In genomic region chr11:116791002-116791812, GRCh38 we compare ENCODE assay signal across 8 cellular contexts. TPM values are rescaled to one million over a fixed set of nuclear protein-coding genes. Genes with fewer than 3 reads are reported as not detected.
DNase-seq lines count a peak whose midpoint lies in the region; ATAC-seq and TF ChIP-seq lines count a peak whose summit lies in the region.

No MANE protein-coding gene starts in this region.

- WGBS in adrenal gland, 4 donors, result 26 to 35% (median 27%) methylated on average over 12 to 31 of the region's 31 CpGs
- 21 to 23% methylated on average over 28 to 31 of the region's 31 CpGs for WGBS in aorta, 2 donors

- peaks cover 0 to under 1% of the 10 kb centered on the region in 2 donors for H3K36me3 ChIP-seq in adrenal gland (replicated peaks in 1 of 2)
- H3K36me3 ChIP-seq in aorta (ENCODE audit: control insufficient read depth in 1 of 2, insufficient read depth in 2 of 2, low read length in 1 of 2), result no peaks in the 10 kb centered on the region

- peak; percentile 88 for TF ChIP-seq CTCF in GM12865 (IDR thresholded peaks at IDR 0.05; ENCODE audit: insufficient read depth, low read depth, low read length, missing control alignments)
- peak; percentile 79 to 93 (median 85) for TF ChIP-seq CTCF in adrenal gland (IDR thresholded peaks at IDR 0.05)

- DNase-seq in GM12865 (ENCODE audit: low read depth) (peak; percentile 73), NCI-H1092 (lab: John Stamatoyannopoulos, UW) (peak; percentile 83), T-helper 2 cell (peak; percentile 57 to 68 (median 65)), adrenal gland (peak; percentile 66 to 89 (median 80)), left ventricle myocardium superior (peak; percentile 89), renal cortical epithelial cell (ENCODE audit: low read depth) (peak; percentile 19), aorta (peak; percentile 87 to 93), mesenteric fat pad (ENCODE audit: low spot score) (no peak)

- H3K4me1 ChIP-seq in adrenal gland (replicated peaks in 1 of 2) (peaks cover 0 to 9% of the 10 kb centered on the region in 2 donors), aorta (ENCODE audit: control insufficient read depth in 1 of 2, insufficient read depth in 2 of 2, low read length in 2 of 2) (peaks cover 0 to 4% of the 10 kb centered on the region in 2 donors)

- intact Hi-C loops in adrenal gland (cut with DNase I), result loop anchor here (5.0 to 10.0 kb wide), 4 partner anchors 46 to 316 kb away; partner anchors contain the start of gene APOA1 (in 1 of the 2)
- intact Hi-C loops in left ventricle myocardium superior (cut with micrococcal nuclease), result no loop called here
- intact Hi-C loops in aorta (cut with DNase I), result loop anchor here (2.0 to 10.0 kb wide), 3 partner anchors 46 to 316 kb away; partner anchors contain the start of gene APOA1 (in 1 of the 2)

- no peak for TF ChIP-seq POLR2A in adrenal gland (IDR thresholded peaks at IDR 0.05)

- H3K27me3 ChIP-seq in adrenal gland, result no peaks in the 10 kb centered on the region
- no peaks in the 10 kb centered on the region for H3K27me3 ChIP-seq in aorta (ENCODE audit: control insufficient read depth in 1 of 2, insufficient read depth in 2 of 2, low read length in 1 of 2)

- H3K27ac ChIP-seq in adrenal gland (no peak overlapping the region), aorta (ENCODE audit: low read depth in 1 of 2, low read length in 2 of 2) (no peak overlapping the region)

- H3K4me3 ChIP-seq in GM12865 (ENCODE audit: low read depth, low read length), result no peak overlapping the region
- H3K4me3 ChIP-seq in adrenal gland, result no peak overlapping the region
- no peak overlapping the region for H3K4me3 ChIP-seq in aorta (ENCODE audit: low read length in 2 of 2)

- no peaks in the 10 kb centered on the region for H3K9me3 ChIP-seq in adrenal gland (replicated peaks in 1 of 3)
- H3K9me3 ChIP-seq in aorta (ENCODE audit: control insufficient read depth, low read length), result no peaks in the 10 kb centered on the region

- peak; percentile 73 for ATAC-seq in left ventricle myocardium superior
- ATAC-seq in aorta (ENCODE audit: low FRiP score), result peak; percentile 83

RNA-seq across cellular contexts. Expression of gene APOA5, which starts 0.5 kb away (rescaled TPM):
- total RNA-seq in adrenal gland (under 1 TPM in 2 of 8 donors, not detected in 6; 0.11 to 0.54 TPM), left ventricle myocardium superior (not detected), renal cortical epithelial cell (not detected in 2 replicates), aorta (not detected), mesenteric fat pad (not detected)
- polyA plus RNA-seq in adrenal gland (not detected), aorta (not detected)

RNA-seq across cellular contexts. Expression of gene ZPR1, which starts 3.4 kb away (rescaled TPM):
- total RNA-seq in adrenal gland (10 to 100 TPM; 10.8 to 61.8 (median 28.1) TPM), left ventricle myocardium superior (18.2 TPM), renal cortical epithelial cell (54.7 and 58.6 TPM in 2 replicates), aorta (10 to 100 TPM; 31.5 to 48.2 TPM), mesenteric fat pad (79.1 TPM)
- polyA plus RNA-seq in adrenal gland (10 to 100 TPM; 10.5 to 63.6 (median 11.0) TPM), aorta (10 to 100 TPM; 19.2 to 21.2 TPM)

RNA-seq across cellular contexts. Expression of gene BUD13, which starts 18.4 kb away (rescaled TPM):
- total RNA-seq in adrenal gland (10 to 100 TPM in 5 of 8 donors, 1 to 10 TPM in 3; 7.5 to 20.4 (median 10.6) TPM), left ventricle myocardium superior (7.2 TPM), renal cortical epithelial cell (13.4 and 14.2 TPM in 2 replicates), aorta (10 to 100 TPM; 12.7 to 12.9 TPM), mesenteric fat pad (13.4 TPM)
- polyA plus RNA-seq in adrenal gland (10 to 100 TPM; 11.1 to 14.3 (median 12.5) TPM), aorta (10 to 100 TPM; 10.3 to 15.7 TPM)

RNA-seq across cellular contexts. Expression of gene APOA4, which starts 31.9 kb away (rescaled TPM):
- not detected for total RNA-seq in adrenal gland
- polyA plus RNA-seq in adrenal gland, result under 1 TPM in 1 of 3 donors, not detected in 2; 0.17 TPM
- not detected for total RNA-seq in left ventricle myocardium superior
- not detected in 2 replicates for total RNA-seq in renal cortical epithelial cell
- total RNA-seq in aorta, result not detected
- 100 to 1,000 TPM in 1 of 2 donors, under 1 TPM in 1; 0.64 to 457 TPM for polyA plus RNA-seq in aorta
- 15.0 TPM for total RNA-seq in mesenteric fat pad

RNA-seq across cellular contexts. Expression of gene APOC3, which starts 38.5 kb away (rescaled TPM):
- total RNA-seq in adrenal gland (1 to 10 TPM in 2 of 8 donors, under 1 TPM in 1, not detected in 5; 0.84 to 3.1 (median 2.9) TPM), left ventricle myocardium superior (not detected), renal cortical epithelial cell (not detected in 2 replicates), aorta (not detected), mesenteric fat pad (2.2 TPM)
- polyA plus RNA-seq in adrenal gland (1 to 10 TPM in 2 of 3 donors, under 1 TPM in 1; 0.20 to 1.6 (median 1.0) TPM), aorta (100 to 1,000 TPM in 1 of 2 donors, not detected in 1; 335 TPM)
